In genomic region chr9:105283795-105284194, GRCh38 we compare ENCODE assay signal across 18 cellular contexts. TPM values are rescaled to one million over a fixed set of nuclear protein-coding genes. Genes with fewer than 3 reads are reported as not detected.
DNase-seq lines count a peak whose midpoint lies in the region; ATAC-seq, FAIRE-seq and TF ChIP-seq lines count a peak whose summit lies in the region.
"Had no signal": no experiment of that assay in that cellular context is flagged by ENCODE, and none has a peak within 500 bp of the region (broad histone marks: within the 10 kb centered on the region; RNA-seq: fewer than 3 reads in every experiment).

No MANE protein-coding gene starts in this region.

- H3K4me1 Mint-ChIP-seq in endothelial cell (ENCODE audit: unreplicated experiment): peaks cover 8% of the 10 kb centered on the region
- peaks cover 12% of the 10 kb centered on the region for H3K4me1 Mint-ChIP-seq in progenitor cell of endocrine pancreas (ENCODE audit: low read depth)
- H3K4me1 Mint-ChIP-seq: B cell had no signal

- H3K27ac ChIP-seq in A549 (no peak overlapping the region), WERI-Rb-1 (peak overlapping the region; percentile 71), cingulate gyrus (ENCODE audit: low read depth, low read length) (peak overlapping the region; percentile 7)
- H3K27ac ChIP-seq: BLaER1 treated with 17β-estradiol and CSF1 and Interleukin-3, amounts not matched to agents 10 nM and 100 nM had no signal

- no peak overlapping the region for H3K4me3 ChIP-seq in A549
- no peak overlapping the region for H3K4me3 ChIP-seq in WERI-Rb-1 (ENCODE audit: low read depth, low read length)
- H3K4me3 ChIP-seq: BLaER1 treated with 17β-estradiol and CSF1 and Interleukin-3, amounts not matched to agents 10 nM and 100 nM had no signal

- DNase-seq in A549 (ENCODE audit: low read depth in 1 of 2, low spot score in 1 of 2): no peak
- DNase-seq in WERI-Rb-1: no peak
- no peak for DNase-seq in endothelial cell (ENCODE audit: low spot score)
- DNase-seq in iPS-NIHi11 (ENCODE audit: low spot score): no peak
- no peak for DNase-seq in progenitor cell of endocrine pancreas (ENCODE audit: low spot score, unreplicated experiment)
- DNase-seq in OCI-M2 (lab: John Stamatoyannopoulos, UW; ENCODE audit: unreplicated experiment): no peak
- DNase-seq: 8988T; Calu3; CD8-positive, alpha-beta T cell; DMS79 treated with DMSO at 0.1 percent for 48 hours; GF-D8; GOT3; HFFc6 had no signal

- H3K4me3 Mint-ChIP-seq in endothelial cell (ENCODE audit: unreplicated experiment) (no peak overlapping the region), progenitor cell of endocrine pancreas (ENCODE audit: low read depth) (no peak overlapping the region)
- H3K4me3 Mint-ChIP-seq: B cell; CD8-positive, alpha-beta T cell; HFFc6 had no signal

- TF ChIP-seq POLR2A in A549 (IDR thresholded peaks at IDR 0.05; ENCODE audit: low read length): no peak

- H3K9me3 ChIP-seq in A549 (no peaks in the 10 kb centered on the region), WERI-Rb-1 (ENCODE audit: severe bottlenecking) (no peaks in the 10 kb centered on the region)

- TF ChIP-seq RAD21 in A549 (conservative IDR thresholded peaks at IDR 0.05 in 1 of 2, IDR thresholded peaks at IDR 0.05 in 1 of 2): no peak

- peak overlapping the region; percentile 36 for H3K27ac Mint-ChIP-seq in endothelial cell (ENCODE audit: unreplicated experiment)
- no peak overlapping the region for H3K27ac Mint-ChIP-seq in progenitor cell of endocrine pancreas
- H3K27ac Mint-ChIP-seq: B cell; CD8-positive, alpha-beta T cell; HFFc6 had no signal

- CTCF ChIA-PET in A549 (lab: Yijun Ruan, JAX): no interaction called here

- H3K9me3 Mint-ChIP-seq in endothelial cell (ENCODE audit: unreplicated experiment): no peaks in the 10 kb centered on the region
- H3K9me3 Mint-ChIP-seq in progenitor cell of endocrine pancreas (ENCODE audit: low read depth): no peaks in the 10 kb centered on the region
- H3K9me3 Mint-ChIP-seq: CD8-positive, alpha-beta T cell; HFFc6 had no signal

- peaks cover 2% of the 10 kb centered on the region for H3K27me3 Mint-ChIP-seq in endothelial cell (ENCODE audit: unreplicated experiment)
- no peaks in the 10 kb centered on the region for H3K27me3 Mint-ChIP-seq in progenitor cell of endocrine pancreas
- H3K27me3 Mint-ChIP-seq: B cell had no signal

- POLR2A ChIA-PET in A549 (lab: Yijun Ruan, JAX): no interaction called here

- TF ChIP-seq CTCF in A549 (IDR thresholded peaks at IDR 0.05): no peak
- TF ChIP-seq CTCF in WERI-Rb-1 (IDR thresholded peaks at IDR 0.05; ENCODE audit: low read depth, low read length): no peak
- TF ChIP-seq CTCF in endothelial cell (IDR thresholded peaks at IDR 0.05; ENCODE audit: unreplicated experiment): no peak
- no peak for TF ChIP-seq CTCF in progenitor cell of endocrine pancreas (IDR thresholded peaks at IDR 0.05; ENCODE audit: unreplicated experiment)

- H3K36me3 ChIP-seq in WERI-Rb-1: peaks cover 7% of the 10 kb centered on the region

- H3K4me2 ChIP-seq in A549: no peak overlapping the region
- H3K4me2 ChIP-seq: BLaER1 treated with 17β-estradiol and CSF1 and Interleukin-3, amounts not matched to agents 10 nM and 100 nM had no signal

- peaks cover 23% of the 10 kb centered on the region for H3K4me1 ChIP-seq in A549
- H3K4me1 ChIP-seq: BLaER1 treated with 17β-estradiol and CSF1 and Interleukin-3, amounts not matched to agents 10 nM and 100 nM had no signal

- H3K27me3 ChIP-seq in WERI-Rb-1 (ENCODE audit: insufficient read depth, low read depth, severe bottlenecking): no peaks in the 10 kb centered on the region
- H3K27me3 ChIP-seq: BLaER1 treated with 17β-estradiol and CSF1 and Interleukin-3, amounts not matched to agents 10 nM and 100 nM had no signal

- FAIRE-seq in A549 (lab: Jason Lieb, UNC): no peak

- peaks cover 3% of the 10 kb centered on the region for H3K36me3 Mint-ChIP-seq in endothelial cell (ENCODE audit: low read depth, unreplicated experiment)
- no peaks in the 10 kb centered on the region for H3K36me3 Mint-ChIP-seq in progenitor cell of endocrine pancreas (ENCODE audit: insufficient read depth)
- H3K36me3 Mint-ChIP-seq: CD8-positive, alpha-beta T cell had no signal

- no peak for TF ChIP-seq EP300 in A549 (IDR thresholded peaks at IDR 0.05)

- ATAC-seq in A549 (no peak), HG02678 (IDR thresholded peaks at IDR 0.05; ENCODE audit: unreplicated experiment) (no peak)
- ATAC-seq: CD8-positive, alpha-beta T cell; HCT116 had no signal

- WGBS in A549 (ENCODE audit: missing lambda C conversion rate): 86% methylated on average over 1 of the region's 1 CpG

TF ChIP-seq in A549, 52 proteins besides CTCF, POLR2A, EP300 and RAD21:
- TF ChIP-seq MAFK (IDR thresholded peaks at IDR 0.05; ENCODE audit: partially characterized antibody) (peak; percentile 78), HEYL (CRISPR knock-in tag; IDR thresholded peaks at IDR 0.05) (no peak), USF2 (IDR thresholded peaks at IDR 0.05) (no peak)

RNA-seq across cellular contexts. Expression of gene SLC44A1, which starts 39.3 kb away (rescaled TPM):
- polyA plus RNA-seq in A549 (2011; rRNA removed): 19.6 and 38.8 TPM in 2 replicates
- 4.9 and 8.1 TPM in 2 replicates for polyA plus RNA-seq in A549 (2012; cell fraction: cytosol; rRNA removed)
- polyA plus RNA-seq in A549 (2012; cell fraction: nucleus; rRNA removed): 2.3 and 3.3 TPM in 2 replicates
- 22.8 to 33.0 TPM (median 27.2 TPM) in 3 replicates for polyA plus RNA-seq in A549 (2017; fragmentation: RNase III; extraction: RNeasy Plus Mini Kit Qiagen cat#74134 plus additional on column Dnase treatment)
- 44.0 and 49.7 TPM in 2 replicates for polyA minus RNA-seq in A549 (2011; rRNA and poly(A)+ RNA removed)
- total RNA-seq in endothelial cell (ENCODE audit: unreplicated experiment): 69.7 TPM
- total RNA-seq in progenitor cell of endocrine pancreas: 48.7 and 53.5 TPM in 2 replicates

Comparison
In these comparisons a context has a peak if more than half of its experiments do, and no peak if none do; other contexts are left out.
1. H3K27ac ChIP-seq: peak in WERI-Rb-1 (single experiment) and cingulate gyrus (single experiment); none in A549 (0 of 2).